16 cellular contexts compared by ENCODE assay signal in the genomic region with DNA sequence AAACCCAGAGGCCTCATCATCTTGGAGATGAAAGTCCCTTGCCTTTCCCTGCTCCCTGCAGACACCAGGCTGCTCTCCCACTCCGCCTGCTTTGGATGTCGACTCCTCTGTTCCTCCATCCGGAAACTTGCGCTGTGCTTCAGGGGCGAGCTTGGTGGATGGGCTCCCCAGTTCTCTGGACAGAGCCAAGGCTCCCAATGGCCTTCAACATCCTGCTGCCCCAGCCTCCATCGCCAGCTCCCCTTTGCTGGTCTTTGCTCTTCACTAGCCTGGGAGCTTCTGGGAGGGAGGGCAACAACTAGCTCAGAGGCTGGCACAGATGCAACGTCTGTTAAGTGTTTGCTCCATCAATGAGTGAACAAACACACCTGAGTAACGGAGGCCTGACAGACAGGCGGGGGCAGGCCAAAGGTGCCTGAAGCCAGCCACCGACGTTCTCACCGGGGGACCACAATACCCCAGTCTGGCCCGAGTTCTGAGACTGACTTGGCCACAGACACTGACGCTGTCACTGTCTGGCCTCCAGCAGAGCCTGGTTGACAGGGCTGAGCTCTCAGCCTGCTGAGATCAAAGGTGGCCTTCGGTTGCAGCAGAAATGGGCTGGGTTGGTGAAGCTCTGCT. TPM values are rescaled to one million over a fixed set of nuclear protein-coding genes. Genes with fewer than 3 reads are reported as not detected.
DNase-seq lines count a peak whose midpoint lies in the region; ATAC-seq, FAIRE-seq and TF ChIP-seq lines count a peak whose summit lies in the region.
"Had no signal": no experiment of that assay in that cellular context is flagged by ENCODE, and none has a peak within 500 bp of the region (broad histone marks: within the 10 kb centered on the region; RNA-seq: fewer than 3 reads in every experiment).

No MANE protein-coding gene starts in this region.

- H3K27ac ChIP-seq in kidney (ENCODE audit: low read depth in 2 of 2, low read length in 2 of 2) (no peak overlapping the region), upper lobe of left lung (no peak overlapping the region)
- H3K27ac ChIP-seq: thyroid gland had no signal

- no peak for FAIRE-seq in kidney (lab: Jason Lieb, UNC)

- TF ChIP-seq EP300 in upper lobe of left lung (IDR thresholded peaks at IDR 0.05) = no peak

- no peak overlapping the region for H3K9ac ChIP-seq in kidney (ENCODE audit: low read length in 2 of 2)

- TF ChIP-seq POLR2A in upper lobe of left lung (IDR thresholded peaks at IDR 0.05) = no peak

- no peaks in the 10 kb centered on the region for H3K27me3 ChIP-seq in upper lobe of left lung
- H3K27me3 ChIP-seq: thyroid gland had no signal

- DNase-seq in NCI-H345 (lab: John Stamatoyannopoulos, UW) (peak; percentile 14), NCI-H345 treated with DMSO at 0.1 percent for 48 hours (lab: John Stamatoyannopoulos, UW; ENCODE audit: unreplicated experiment) (no peak), NCI-H774 (lab: John Stamatoyannopoulos, UW) (peak; percentile 15), kidney (peak; percentile 35), upper lobe of left lung (peak; percentile 29 to 68), NCI-H82 (lab: John Stamatoyannopoulos, UW) (no peak), SK-N-DZ (ENCODE audit: low spot score) (no peak)
- DNase-seq: activated CD4-positive, alpha-beta T cell treated with anti-CD3 and anti-CD28 coated beads, Interleukin-2, amount 50 U/mL, for 1 hour; activated naive CD4-positive, alpha-beta T cell treated with anti-CD3 and anti-CD28 coated beads for 36 hours; anterior cingulate cortex; GOT3; NCI-H1694 treated with DMSO at 0.1 percent for 48 hours; NK-92 treated with Interleukin-12 subunit alpha and Interleukin-12 subunit beta, amount 100 ng/mL, for 24 hours; stimulated activated CD4-positive, alpha-beta T cell treated with anti-CD3 and anti-CD28 coated beads, Interleukin-12 subunit alpha, Interleukin-12 subunit beta, amount 100 ng/mL, for 4 hours; thyroid gland had no signal

- TF ChIP-seq CTCF in kidney (IDR thresholded peaks at IDR 0.05; ENCODE audit: borderline replicate concordance, extremely low read depth, insufficient read depth) = no peak
- TF ChIP-seq CTCF in upper lobe of left lung (IDR thresholded peaks at IDR 0.05) = no peak

- no peaks in the 10 kb centered on the region for H3K36me3 ChIP-seq in kidney (ENCODE audit: control insufficient read depth in 1 of 2, insufficient read depth in 2 of 2, low read length in 2 of 2)
- peaks cover 0 to 3% (median 0%) of the 10 kb centered on the region in 4 donors for H3K36me3 ChIP-seq in upper lobe of left lung
- H3K36me3 ChIP-seq: thyroid gland had no signal

- WGBS in upper lobe of left lung, 2 donors = 75 to 83% methylated on average over 10 to 15 of the region's 15 CpGs

- intact Hi-C loops in kidney (cut with DNase I) = no loop called here

- no peaks in the 10 kb centered on the region for H3K4me1 ChIP-seq in kidney (ENCODE audit: control insufficient read depth in 1 of 2, insufficient read depth in 1 of 2, low read depth in 1 of 2, low read length in 2 of 2)
- peaks cover 0 to 32% (median 14%) of the 10 kb centered on the region in 4 donors for H3K4me1 ChIP-seq in upper lobe of left lung
- H3K4me1 ChIP-seq: thyroid gland had no signal

- H3K9me3 ChIP-seq in kidney (ENCODE audit: control insufficient read depth in 1 of 2, low read length in 2 of 2) (peaks cover 0 to 8% of the 10 kb centered on the region in 2 donors), upper lobe of left lung (peaks cover 0 to 8% (median 0%) of the 10 kb centered on the region in 4 donors)
- H3K9me3 ChIP-seq: thyroid gland had no signal

- ATAC-seq in upper lobe of left lung (ENCODE audit: low FRiP score in 2 of 2) = peak in 1 of 2 donors; percentile 3
- no peak for ATAC-seq in esophagus mucosa

- no peak overlapping the region for H3K4me3 ChIP-seq in kidney (ENCODE audit: low read length in 2 of 2)
- H3K4me3 ChIP-seq in upper lobe of left lung = no peak overlapping the region
- H3K4me3 ChIP-seq: thyroid gland had no signal

RNA-seq across cellular contexts. Expression of gene RGMA, which starts 39.0 kb away (rescaled TPM):
- total RNA-seq in kidney (4.7 TPM), upper lobe of left lung (10 to 100 TPM in 1 of 6 donors, 1 to 10 TPM in 5; 2.3 to 14.2 (median 4.8) TPM), esophagus mucosa (40.5 TPM)
- 4.4 TPM for polyA plus RNA-seq in kidney (ENCODE audit: insufficient read depth, low read depth, low replicate concordance)
- polyA plus RNA-seq in SK-N-DZ (2014; cell fraction: cytosol; rRNA removed) = 0.14 TPM in 1 of 2 replicates, not detected in the other
- polyA plus RNA-seq in SK-N-DZ (2014; cell fraction: nucleus; rRNA removed) = 0.79 TPM in 1 of 2 replicates, not detected in the other

Comparison
In these comparisons a context has a peak if more than half of its experiments do, and no peak if none do; other contexts are left out.
1. DNase-seq: peak in NCI-H345 (single experiment), NCI-H774 (single experiment), kidney (single experiment) and upper lobe of left lung (2 of 2); none in NCI-H345 treated with DMSO at 0.1 percent for 48 hours (single experiment), NCI-H82 (single experiment) and SK-N-DZ (single experiment).